Comparison of ENCODE assay signal across 1 cellular context in the genomic region with DNA sequence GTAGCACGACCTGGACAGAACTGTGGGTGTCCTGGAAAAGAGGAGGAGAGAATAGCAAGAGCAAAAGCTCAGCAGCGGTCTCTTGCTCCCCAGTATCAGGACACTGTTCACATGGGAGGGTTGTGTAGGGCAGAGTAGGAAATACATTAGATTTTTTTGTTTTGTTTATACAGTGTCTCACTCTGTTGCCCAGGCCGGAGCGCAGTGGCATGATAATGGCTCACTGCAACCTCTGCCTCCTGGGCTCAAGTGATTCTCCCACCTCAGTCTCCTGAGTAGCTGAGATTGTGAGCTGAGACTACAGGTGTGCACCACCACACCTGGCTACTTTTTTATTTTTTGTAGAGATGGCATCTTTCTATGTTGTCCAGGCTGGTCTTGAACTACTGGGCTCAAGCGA.
TF ChIP-seq lines count a peak whose summit lies in the region.

No MANE protein-coding gene starts in this region.

TF ChIP-seq in HepG2, 621 proteins besides CTCF, POLR2A, EP300 and RAD21:
- TF ChIP-seq HNRNPLL (IDR thresholded peaks at IDR 0.05; ENCODE audit: low read depth, low read length, poor library complexity, severe bottlenecking) (no peak), SAP130 (CRISPR knock-in tag; IDR thresholded peaks at IDR 0.05; ENCODE audit: low read depth) (0 out of 2 replicates have a peak, but pooled peaks have one; percentile 18), ZNF510 (CRISPR knock-in tag; IDR thresholded peaks at IDR 0.05; ENCODE audit: low read depth) (no peak), ISL2 (CRISPR knock-in tag; IDR thresholded peaks at IDR 0.05) (no peak), SRSF1 (optimal IDR thresholded peaks at IDR 0.05; ENCODE audit: low read depth, low read length) (no peak), ZNF121 (CRISPR knock-in tag; IDR thresholded peaks at IDR 0.05) (peak; percentile 76; the same call in 1 of the 2 replicates), RBM22 (optimal IDR thresholded peaks at IDR 0.05; ENCODE audit: low read length) (peak; percentile 58), ZNF556 (CRISPR knock-in tag; IDR thresholded peaks at IDR 0.05; ENCODE audit: borderline replicate concordance) (no peak)
- TF ChIP-seq, protein P1, sequence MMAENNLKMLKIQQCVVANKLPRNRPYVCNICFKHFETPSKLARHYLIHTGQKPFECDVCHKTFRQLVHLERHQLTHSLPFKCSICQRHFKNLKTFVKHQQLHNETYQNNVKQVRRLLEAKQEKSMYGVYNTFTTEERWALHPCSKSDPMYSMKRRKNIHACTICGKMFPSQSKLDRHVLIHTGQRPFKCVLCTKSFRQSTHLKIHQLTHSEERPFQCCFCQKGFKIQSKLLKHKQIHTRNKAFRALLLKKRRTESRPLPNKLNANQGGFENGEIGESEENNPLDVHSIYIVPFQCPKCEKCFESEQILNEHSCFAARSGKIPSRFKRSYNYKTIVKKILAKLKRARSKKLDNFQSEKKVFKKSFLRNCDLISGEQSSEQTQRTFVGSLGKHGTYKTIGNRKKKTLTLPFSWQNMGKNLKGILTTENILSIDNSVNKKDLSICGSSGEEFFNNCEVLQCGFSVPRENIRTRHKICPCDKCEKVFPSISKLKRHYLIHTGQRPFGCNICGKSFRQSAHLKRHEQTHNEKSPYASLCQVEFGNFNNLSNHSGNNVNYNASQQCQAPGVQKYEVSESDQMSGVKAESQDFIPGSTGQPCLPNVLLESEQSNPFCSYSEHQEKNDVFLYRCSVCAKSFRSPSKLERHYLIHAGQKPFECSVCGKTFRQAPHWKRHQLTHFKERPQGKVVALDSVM (CRISPR knock-in tag; IDR thresholded peaks at IDR 0.05), result no peak
- TF ChIP-seq, protein P2, sequence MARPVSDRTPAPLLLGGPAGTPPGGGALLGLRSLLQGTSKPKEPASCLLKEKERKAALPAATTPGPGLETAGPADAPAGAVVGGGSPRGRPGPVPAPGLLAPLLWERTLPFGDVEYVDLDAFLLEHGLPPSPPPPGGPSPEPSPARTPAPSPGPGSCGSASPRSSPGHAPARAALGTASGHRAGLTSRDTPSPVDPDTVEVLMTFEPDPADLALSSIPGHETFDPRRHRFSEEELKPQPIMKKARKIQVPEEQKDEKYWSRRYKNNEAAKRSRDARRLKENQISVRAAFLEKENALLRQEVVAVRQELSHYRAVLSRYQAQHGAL (CRISPR knock-in tag; IDR thresholded peaks at IDR 0.05; ENCODE audit: not compliant biosample characterization), result no peak
- TF ChIP-seq, protein P3, sequence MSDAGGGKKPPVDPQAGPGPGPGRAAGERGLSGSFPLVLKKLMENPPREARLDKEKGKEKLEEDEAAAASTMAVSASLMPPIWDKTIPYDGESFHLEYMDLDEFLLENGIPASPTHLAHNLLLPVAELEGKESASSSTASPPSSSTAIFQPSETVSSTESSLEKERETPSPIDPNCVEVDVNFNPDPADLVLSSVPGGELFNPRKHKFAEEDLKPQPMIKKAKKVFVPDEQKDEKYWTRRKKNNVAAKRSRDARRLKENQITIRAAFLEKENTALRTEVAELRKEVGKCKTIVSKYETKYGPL (CRISPR knock-in tag; IDR thresholded peaks at IDR 0.05), result no peak
